Comparison of ENCODE assay signal across 16 cellular contexts in the genomic region with DNA sequence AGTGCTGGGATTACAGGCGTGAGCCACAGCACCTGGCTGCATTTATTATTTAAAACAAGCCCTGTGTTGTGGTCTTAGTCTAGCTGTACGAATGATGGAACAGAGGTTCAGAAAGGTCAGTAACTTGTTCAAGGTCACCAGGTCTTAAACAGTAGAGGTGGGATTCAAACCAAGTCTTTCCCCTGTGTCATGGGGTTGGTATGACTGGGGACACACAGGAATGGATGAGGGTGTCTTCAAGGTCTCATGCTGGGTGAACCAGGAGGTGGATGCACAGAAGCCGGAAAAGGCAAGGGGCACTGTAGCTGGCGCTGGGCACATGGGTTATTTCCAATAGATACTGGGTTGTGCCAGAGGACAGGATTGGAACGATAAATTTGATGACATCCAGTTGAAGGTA.
"Had no signal": no experiment of that assay in that cellular context is flagged by ENCODE, and none has a peak within 500 bp of the region (broad histone marks: within the 10 kb centered on the region; RNA-seq: fewer than 3 reads in every experiment).

No MANE protein-coding gene starts in this region.

- H3K27me3 ChIP-seq: cardiac muscle cell, esophagus squamous epithelium, spleen, thyroid gland had no signal

- H3K36me3 Mint-ChIP-seq: activated naive CD8-positive, alpha-beta T cell treated with anti-CD3 and anti-CD28 coated beads, Interleukin-2, amount 10 ng/mL, durations not matched to agents 7 days and 5 days; natural killer cell; stimulated activated memory B cell treated with anti-CD40 and anti-IgM and Interleukin-4, amounts not matched to agents 10 μg/mL and 1 μg/mL and 100 μg/mL, for 72 hours had no signal

- H3K36me3 ChIP-seq: cardiac muscle cell, spleen, thyroid gland had no signal

- DNase-seq: activated CD4-positive, alpha-beta T cell treated with anti-CD3 and anti-CD28 coated beads, Interleukin-2, amount 50 U/mL, for 1 hour; activated CD4-positive, CD25-positive, alpha-beta regulatory T cell treated with anti-CD3 and anti-CD28 coated beads, Interleukin-2, amount 50 U/mL, for 72 hours; activated CD8-positive, alpha-beta memory T cell treated with anti-CD3 and anti-CD28 coated beads for 24 hours; activated naive CD8-positive, alpha-beta T cell treated with anti-CD3 and anti-CD28 coated beads, Interleukin-2, amount 10 ng/mL, durations not matched to agents 7 days and 5 days; amygdala; esophagus squamous epithelium; lower lobe of right lung; natural killer cell; spleen; stimulated activated CD4-positive, alpha-beta T cell treated with anti-CD3 and anti-CD28 coated beads, Interleukin-4, amount 100 ng/mL, for 4 hours; thyroid gland had no signal

- H3K4me1 ChIP-seq: parathyroid adenoma had no signal

- H3K4me1 Mint-ChIP-seq: activated naive CD8-positive, alpha-beta T cell treated with anti-CD3 and anti-CD28 coated beads, Interleukin-2, amount 10 ng/mL, durations not matched to agents 7 days and 5 days; stimulated activated memory B cell treated with anti-CD40 and anti-IgM and Interleukin-4, amounts not matched to agents 10 μg/mL and 1 μg/mL and 100 μg/mL, for 72 hours had no signal

- H3K27ac ChIP-seq: cardiac muscle cell, lower lobe of right lung, parathyroid adenoma, spleen, thyroid gland had no signal

- H3K9me3 ChIP-seq: esophagus squamous epithelium, lower lobe of right lung, spleen, thyroid gland had no signal

- H3K4me3 ChIP-seq: cardiac muscle cell, esophagus squamous epithelium, lower lobe of right lung, spleen, thyroid gland had no signal

- ATAC-seq: lower lobe of right lung; natural killer cell; stimulated activated memory B cell treated with anti-CD40 and anti-IgM and Interleukin-4, amounts not matched to agents 10 μg/mL and 1 μg/mL and 100 μg/mL, for 72 hours had no signal

- H3K27me3 Mint-ChIP-seq: activated naive CD8-positive, alpha-beta T cell treated with anti-CD3 and anti-CD28 coated beads, Interleukin-2, amount 10 ng/mL, durations not matched to agents 7 days and 5 days; stimulated activated memory B cell treated with anti-CD40 and anti-IgM and Interleukin-4, amounts not matched to agents 10 μg/mL and 1 μg/mL and 100 μg/mL, for 72 hours had no signal

- H3K27ac Mint-ChIP-seq: activated naive CD8-positive, alpha-beta T cell treated with anti-CD3 and anti-CD28 coated beads, Interleukin-2, amount 10 ng/mL, durations not matched to agents 7 days and 5 days; activated T-helper 1 cell treated with anti-CD3 and anti-CD28 coated beads, Interleukin-12 subunit alpha, Interleukin-12 subunit beta, Interleukin-2, Interleukin-4 antibody, amounts not matched to agents 30 ng/mL and 10 ng/mL and 1 ng/mL, durations not matched to agents 14 hours and 24 hours and 36 hours; natural killer cell; stimulated activated memory B cell treated with anti-CD40 and anti-IgM and Interleukin-4, amounts not matched to agents 10 μg/mL and 1 μg/mL and 100 μg/mL, for 72 hours; T-helper 1 cell treated with Interleukin-12 subunit alpha and Interleukin-12 subunit beta and Interleukin-4 antibody, amounts not matched to agents 30 μg/mL and 1 μg/mL, for 36 hours had no signal

- H3K9me3 Mint-ChIP-seq: activated naive CD8-positive, alpha-beta T cell treated with anti-CD3 and anti-CD28 coated beads, Interleukin-2, amount 10 ng/mL, durations not matched to agents 7 days and 5 days; activated T-helper 1 cell treated with anti-CD3 and anti-CD28 coated beads, Interleukin-12 subunit alpha, Interleukin-12 subunit beta, Interleukin-2, Interleukin-4 antibody, amounts not matched to agents 30 ng/mL and 10 ng/mL and 1 ng/mL, durations not matched to agents 14 hours and 24 hours and 36 hours; natural killer cell; stimulated activated memory B cell treated with anti-CD40 and anti-IgM and Interleukin-4, amounts not matched to agents 10 μg/mL and 1 μg/mL and 100 μg/mL, for 72 hours; T-helper 1 cell treated with Interleukin-12 subunit alpha and Interleukin-12 subunit beta and Interleukin-4 antibody, amounts not matched to agents 30 μg/mL and 1 μg/mL, for 36 hours had no signal

- H3K4me3 Mint-ChIP-seq: activated naive CD8-positive, alpha-beta T cell treated with anti-CD3 and anti-CD28 coated beads, Interleukin-2, amount 10 ng/mL, durations not matched to agents 7 days and 5 days; activated T-helper 1 cell treated with anti-CD3 and anti-CD28 coated beads, Interleukin-12 subunit alpha, Interleukin-12 subunit beta, Interleukin-2, Interleukin-4 antibody, amounts not matched to agents 30 ng/mL and 10 ng/mL and 1 ng/mL, durations not matched to agents 14 hours and 24 hours and 36 hours; natural killer cell; stimulated activated memory B cell treated with anti-CD40 and anti-IgM and Interleukin-4, amounts not matched to agents 10 μg/mL and 1 μg/mL and 100 μg/mL, for 72 hours; T-helper 1 cell treated with Interleukin-12 subunit alpha and Interleukin-12 subunit beta and Interleukin-4 antibody, amounts not matched to agents 30 μg/mL and 1 μg/mL, for 36 hours had no signal

- H3K9ac ChIP-seq: parathyroid adenoma had no signal
